29 cellular contexts compared by ENCODE assay signal in the genomic region with DNA sequence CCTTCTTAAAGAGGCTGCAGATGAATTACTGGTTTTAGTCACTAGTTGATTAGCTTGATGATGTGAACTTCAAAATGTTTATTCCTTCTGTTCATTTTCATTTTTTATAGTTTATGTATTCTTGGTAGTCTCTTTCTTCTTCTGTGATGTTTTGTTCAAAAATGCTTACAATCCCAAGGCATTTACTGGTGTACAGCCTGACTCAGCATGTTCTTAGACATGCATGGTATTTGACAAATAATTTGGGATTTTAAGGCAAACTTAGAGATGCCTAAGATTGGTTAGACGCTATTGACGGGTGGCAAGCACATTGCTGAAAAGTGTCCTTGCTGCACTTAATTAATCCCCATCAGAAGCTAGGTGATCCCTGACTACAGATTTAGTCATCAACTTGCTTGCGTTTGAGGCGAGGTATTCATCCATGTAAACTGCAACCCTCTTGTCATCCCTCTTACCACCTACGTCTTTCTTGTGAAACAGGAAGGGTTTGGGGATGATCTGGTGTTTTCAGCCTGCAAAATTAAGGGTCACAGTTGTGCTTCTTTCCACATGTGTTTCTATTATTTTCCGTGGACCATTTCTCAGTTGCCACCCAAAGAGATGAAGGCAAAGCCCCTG.
"Had no signal": no experiment of that assay in that cellular context is flagged by ENCODE, and none has a peak within 500 bp of the region (broad histone marks: within the 10 kb centered on the region; RNA-seq: fewer than 3 reads in every experiment).

No MANE protein-coding gene starts in this region.

- H3K36me3 Mint-ChIP-seq: natural killer cell treated with Interleukin-12 subunit alpha and Interleukin-12 subunit beta and Interleukin-15 and Interleukin-18, amount 100 ng/mL, for 72 hours; stimulated activated naive B cell treated with anti-CD40 and anti-IgM and Interleukin-4, amounts not matched to agents 10 μg/mL and 1 μg/mL and 100 μg/mL, for 72 hours had no signal

- H3K27ac ChIP-seq: epithelial cell of prostate, esophagus squamous epithelium, left ventricle myocardium inferior, stomach, thyroid gland, upper lobe of right lung had no signal

- ATAC-seq: activated T-helper 17 cell treated with anti-CD3 and anti-CD28 coated beads, Interleukin-2, amount 50 U/mL, for 72 hours; mucosa of descending colon; natural killer cell treated with Interleukin-12 subunit alpha and Interleukin-12 subunit beta and Interleukin-15 and Interleukin-18, amount 100 ng/mL, for 72 hours; stimulated activated naive B cell treated with anti-CD40 and anti-IgM and Interleukin-4, amounts not matched to agents 10 μg/mL and 1 μg/mL and 100 μg/mL, for 72 hours; T-helper 17 cell; upper lobe of right lung had no signal

- H3K27me3 ChIP-seq: esophagus squamous epithelium, stomach, thyroid gland, upper lobe of right lung had no signal

- H3K9me3 ChIP-seq: mucosa of descending colon, thyroid gland, upper lobe of right lung had no signal

- H3K4me1 ChIP-seq: esophagus squamous epithelium, left ventricle myocardium inferior, stomach, thyroid gland, upper lobe of right lung had no signal

- DNase-seq: activated CD4-positive, alpha-beta memory T cell treated with anti-CD3 and anti-CD28 coated beads, Interleukin-2, amount 10 ng/mL, durations not matched to agents 7 days and 5 days; activated CD4-positive, alpha-beta T cell treated with anti-CD3 and anti-CD28 coated beads, Interleukin-2, amount 10 ng/mL, durations not matched to agents 7 days and 5 days; activated CD4-positive, CD25-positive, alpha-beta regulatory T cell treated with anti-CD3 and anti-CD28 coated beads, Interleukin-2, amount 50 U/mL, for 72 hours; activated CD8-positive, alpha-beta memory T cell treated with anti-CD3 and anti-CD28 coated beads, Interleukin-2, amount 50 U/mL, for 48 hours; activated gamma-delta T cell treated with Interleukin-2 at 50 U/mL for 16 hours; activated naive CD4-positive, alpha-beta T cell treated with anti-CD3 and anti-CD28 coated beads, Interleukin-2, amount 50 U/mL, for 16 hours; activated T-cell treated with anti-CD3 and anti-CD28 coated beads, Interleukin-2, amount 50 U/mL, for 24 hours; amniotic stem cell; dermis blood vessel endothelial cell; effector CD4-positive, alpha-beta T cell; esophagus squamous epithelium; foreskin melanocyte; islet precursor cell; left ventricle myocardium inferior; mucosa of descending colon; retina; stimulated activated CD4-positive, alpha-beta T cell treated with anti-CD3 and anti-CD28 coated beads, Interleukin-15, amount 100 ng/mL, for 24 hours; stimulated activated CD4-positive, alpha-beta T cell treated with anti-CD3 and anti-CD28 coated beads, Interleukin-2, amount 100 ng/mL, for 24 hours; stimulated activated naive B cell treated with anti-CD40 and anti-IgM and Interleukin-4, amounts not matched to agents 10 μg/mL and 1 μg/mL and 100 μg/mL, for 72 hours; stomach; T-helper 17 cell; T1000; thyroid gland; upper lobe of right lung had no signal

- H3K4me3 ChIP-seq: esophagus squamous epithelium, left ventricle myocardium inferior, lung, mucosa of descending colon, stomach, thyroid gland, upper lobe of right lung had no signal

- H3K4me1 Mint-ChIP-seq: activated CD4-positive, alpha-beta memory T cell treated with anti-CD3 and anti-CD28 coated beads, Interleukin-2, amount 10 ng/mL, durations not matched to agents 7 days and 5 days; activated CD4-positive, alpha-beta T cell treated with anti-CD3 and anti-CD28 coated beads, Interleukin-2, amount 10 ng/mL, durations not matched to agents 7 days and 5 days; activated T-helper 17 cell treated with anti-CD3 and anti-CD28 coated beads, Interleukin-2, amount 50 U/mL, for 72 hours; central memory CD8-positive, alpha-beta T cell; stimulated activated naive B cell treated with anti-CD40 and anti-IgM and Interleukin-4, amounts not matched to agents 10 μg/mL and 1 μg/mL and 100 μg/mL, for 72 hours; T-helper 17 cell had no signal

- H3K4me3 Mint-ChIP-seq: activated CD4-positive, alpha-beta memory T cell treated with anti-CD3 and anti-CD28 coated beads, Interleukin-2, amount 10 ng/mL, durations not matched to agents 7 days and 5 days; activated CD4-positive, alpha-beta T cell treated with anti-CD3 and anti-CD28 coated beads, Interleukin-2, amount 10 ng/mL, durations not matched to agents 7 days and 5 days; activated T-cell treated with anti-CD3 and anti-CD28 coated beads, Interleukin-2, amount 50 U/mL, for 24 hours; activated T-helper 17 cell treated with anti-CD3 and anti-CD28 coated beads, Interleukin-2, amount 50 U/mL, for 72 hours; central memory CD8-positive, alpha-beta T cell; natural killer cell treated with Interleukin-12 subunit alpha and Interleukin-12 subunit beta and Interleukin-15 and Interleukin-18, amount 100 ng/mL, for 72 hours; stimulated activated naive B cell treated with anti-CD40 and anti-IgM and Interleukin-4, amounts not matched to agents 10 μg/mL and 1 μg/mL and 100 μg/mL, for 72 hours; T-helper 17 cell had no signal

- H3K27me3 Mint-ChIP-seq: activated CD4-positive, alpha-beta memory T cell treated with anti-CD3 and anti-CD28 coated beads, Interleukin-2, amount 10 ng/mL, durations not matched to agents 7 days and 5 days; activated CD4-positive, alpha-beta T cell treated with anti-CD3 and anti-CD28 coated beads, Interleukin-2, amount 10 ng/mL, durations not matched to agents 7 days and 5 days; activated T-cell treated with anti-CD3 and anti-CD28 coated beads, Interleukin-2, amount 50 U/mL, for 24 hours; activated T-helper 17 cell treated with anti-CD3 and anti-CD28 coated beads, Interleukin-2, amount 50 U/mL, for 72 hours; central memory CD8-positive, alpha-beta T cell; natural killer cell treated with Interleukin-12 subunit alpha and Interleukin-12 subunit beta and Interleukin-15 and Interleukin-18, amount 100 ng/mL, for 72 hours; stimulated activated naive B cell treated with anti-CD40 and anti-IgM and Interleukin-4, amounts not matched to agents 10 μg/mL and 1 μg/mL and 100 μg/mL, for 72 hours; T-helper 17 cell had no signal

- H3K36me3 ChIP-seq: esophagus squamous epithelium, left ventricle myocardium inferior, stomach, thyroid gland, upper lobe of right lung had no signal
